1 cellular context compared by ENCODE assay signal in the genomic region with DNA sequence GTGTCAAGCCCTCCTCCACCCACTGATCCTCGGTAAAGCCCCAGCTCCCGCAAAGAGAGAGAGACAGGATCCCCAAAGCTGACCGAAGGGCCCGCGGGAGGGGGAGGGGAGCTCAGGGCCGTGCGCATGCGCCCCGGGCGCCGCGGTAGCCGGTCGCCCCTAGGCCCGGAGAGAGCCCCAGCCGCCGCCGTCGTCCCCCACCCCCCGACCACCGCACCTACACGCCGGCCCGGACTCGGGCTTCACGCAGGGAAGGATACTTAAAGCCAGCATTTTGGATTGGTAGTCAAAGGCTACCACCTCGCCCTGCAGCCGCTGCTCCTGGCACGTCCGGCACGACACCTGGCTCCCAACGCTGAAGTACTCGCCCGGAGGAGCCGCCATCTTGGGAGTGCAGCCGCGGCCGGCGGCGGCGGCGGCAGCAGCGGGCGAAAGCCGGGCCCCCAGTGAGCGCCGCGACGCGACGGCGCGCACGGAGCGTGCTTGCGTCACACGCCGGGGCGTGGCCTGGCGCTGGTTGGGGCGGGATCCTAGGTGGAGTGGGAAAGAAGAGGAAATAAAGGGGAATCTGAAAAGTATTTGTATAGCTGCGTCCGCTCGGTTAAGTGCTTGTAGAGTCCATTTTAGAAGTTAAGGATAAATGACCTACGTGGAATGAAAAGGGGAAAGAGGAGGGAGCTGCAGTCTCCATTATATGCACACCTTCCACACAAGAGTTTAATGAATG.
TF ChIP-seq lines count a peak whose summit lies in the region.

A gene (minus strand): TSS at position 468 of the 727 bp plus-strand sequence. CDS start 84 bp downstream, at position 384.

TF ChIP-seq in K562, 482 proteins besides CTCF, POLR2A, EP300 and RAD21 (continued from another document and continues in another):
- TF ChIP-seq, protein P1, sequence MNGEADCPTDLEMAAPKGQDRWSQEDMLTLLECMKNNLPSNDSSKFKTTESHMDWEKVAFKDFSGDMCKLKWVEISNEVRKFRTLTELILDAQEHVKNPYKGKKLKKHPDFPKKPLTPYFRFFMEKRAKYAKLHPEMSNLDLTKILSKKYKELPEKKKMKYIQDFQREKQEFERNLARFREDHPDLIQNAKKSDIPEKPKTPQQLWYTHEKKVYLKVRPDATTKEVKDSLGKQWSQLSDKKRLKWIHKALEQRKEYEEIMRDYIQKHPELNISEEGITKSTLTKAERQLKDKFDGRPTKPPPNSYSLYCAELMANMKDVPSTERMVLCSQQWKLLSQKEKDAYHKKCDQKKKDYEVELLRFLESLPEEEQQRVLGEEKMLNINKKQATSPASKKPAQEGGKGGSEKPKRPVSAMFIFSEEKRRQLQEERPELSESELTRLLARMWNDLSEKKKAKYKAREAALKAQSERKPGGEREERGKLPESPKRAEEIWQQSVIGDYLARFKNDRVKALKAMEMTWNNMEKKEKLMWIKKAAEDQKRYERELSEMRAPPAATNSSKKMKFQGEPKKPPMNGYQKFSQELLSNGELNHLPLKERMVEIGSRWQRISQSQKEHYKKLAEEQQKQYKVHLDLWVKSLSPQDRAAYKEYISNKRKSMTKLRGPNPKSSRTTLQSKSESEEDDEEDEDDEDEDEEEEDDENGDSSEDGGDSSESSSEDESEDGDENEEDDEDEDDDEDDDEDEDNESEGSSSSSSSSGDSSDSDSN (IDR thresholded peaks at IDR 0.05; ENCODE audit: borderline replicate concordance in 1 of 2, low read depth in 2 of 2, low read length in 2 of 2) = peak; percentile 21 to 54; a peak in 1 of 4 replicates
- TF ChIP-seq ZFX (CRISPR knock-in tag; IDR thresholded peaks at IDR 0.05) = peak; percentile 87
- TF ChIP-seq YY1 (IDR thresholded peaks at IDR 0.05; ENCODE audit: borderline replicate concordance in 1 of 3, control insufficient read depth in 1 of 3, extremely low read depth in 1 of 3, insufficient read depth in 3 of 3, insufficient read length in 1 of 3, insufficient replicate concordance in 2 of 3, low read depth in 1 of 3, low read length in 2 of 3) = peak; percentile 71 to 94 (median 91)
- TF ChIP-seq, protein P2, sequence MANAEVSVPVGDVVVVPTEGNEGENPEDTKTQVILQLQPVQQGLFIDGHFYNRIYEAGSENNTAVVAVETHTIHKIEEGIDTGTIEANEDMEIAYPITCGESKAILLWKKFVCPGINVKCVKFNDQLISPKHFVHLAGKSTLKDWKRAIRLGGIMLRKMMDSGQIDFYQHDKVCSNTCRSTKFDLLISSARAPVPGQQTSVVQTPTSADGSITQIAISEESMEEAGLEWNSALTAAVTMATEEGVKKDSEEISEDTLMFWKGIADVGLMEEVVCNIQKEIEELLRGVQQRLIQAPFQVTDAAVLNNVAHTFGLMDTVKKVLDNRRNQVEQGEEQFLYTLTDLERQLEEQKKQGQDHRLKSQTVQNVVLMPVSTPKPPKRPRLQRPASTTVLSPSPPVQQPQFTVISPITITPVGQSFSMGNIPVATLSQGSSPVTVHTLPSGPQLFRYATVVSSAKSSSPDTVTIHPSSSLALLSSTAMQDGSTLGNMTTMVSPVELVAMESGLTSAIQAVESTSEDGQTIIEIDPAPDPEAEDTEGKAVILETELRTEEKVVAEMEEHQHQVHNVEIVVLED (CRISPR knock-in tag; IDR thresholded peaks at IDR 0.05) = peak; percentile 99
- peak; percentile 69 for TF ChIP-seq PHF20 (IDR thresholded peaks at IDR 0.05; ENCODE audit: partially characterized antibody)
- TF ChIP-seq MCM2 (IDR thresholded peaks at IDR 0.05; ENCODE audit: low read depth) = no peak
- TF ChIP-seq ZNF79 (CRISPR knock-in tag; IDR thresholded peaks at IDR 0.05; ENCODE audit: low read depth) = no peak
- TF ChIP-seq TAF1 (IDR thresholded peaks at IDR 0.05; ENCODE audit: control insufficient read depth, extremely low read depth, insufficient read depth, low read length, severe bottlenecking) = peak; percentile 92
- TF ChIP-seq YBX1 (IDR thresholded peaks at IDR 0.05) = no peak
- TF ChIP-seq U2AF1 (optimal IDR thresholded peaks at IDR 0.05; ENCODE audit: low read depth, low read length) = no peak
- TF ChIP-seq SIN3A (IDR thresholded peaks at IDR 0.05; ENCODE audit: borderline replicate concordance in 2 of 2, control insufficient read depth in 1 of 2, low read depth in 2 of 2, low read length in 2 of 2) = no peak
- TF ChIP-seq ZNF76 (CRISPR knock-in tag; IDR thresholded peaks at IDR 0.05; ENCODE audit: borderline replicate concordance) = no peak
- TF ChIP-seq SP1 (CRISPR knock-in tag; IDR thresholded peaks at IDR 0.05) = peak; percentile 10; the same call in 1 of the 2 replicates
- TF ChIP-seq, protein P3, sequence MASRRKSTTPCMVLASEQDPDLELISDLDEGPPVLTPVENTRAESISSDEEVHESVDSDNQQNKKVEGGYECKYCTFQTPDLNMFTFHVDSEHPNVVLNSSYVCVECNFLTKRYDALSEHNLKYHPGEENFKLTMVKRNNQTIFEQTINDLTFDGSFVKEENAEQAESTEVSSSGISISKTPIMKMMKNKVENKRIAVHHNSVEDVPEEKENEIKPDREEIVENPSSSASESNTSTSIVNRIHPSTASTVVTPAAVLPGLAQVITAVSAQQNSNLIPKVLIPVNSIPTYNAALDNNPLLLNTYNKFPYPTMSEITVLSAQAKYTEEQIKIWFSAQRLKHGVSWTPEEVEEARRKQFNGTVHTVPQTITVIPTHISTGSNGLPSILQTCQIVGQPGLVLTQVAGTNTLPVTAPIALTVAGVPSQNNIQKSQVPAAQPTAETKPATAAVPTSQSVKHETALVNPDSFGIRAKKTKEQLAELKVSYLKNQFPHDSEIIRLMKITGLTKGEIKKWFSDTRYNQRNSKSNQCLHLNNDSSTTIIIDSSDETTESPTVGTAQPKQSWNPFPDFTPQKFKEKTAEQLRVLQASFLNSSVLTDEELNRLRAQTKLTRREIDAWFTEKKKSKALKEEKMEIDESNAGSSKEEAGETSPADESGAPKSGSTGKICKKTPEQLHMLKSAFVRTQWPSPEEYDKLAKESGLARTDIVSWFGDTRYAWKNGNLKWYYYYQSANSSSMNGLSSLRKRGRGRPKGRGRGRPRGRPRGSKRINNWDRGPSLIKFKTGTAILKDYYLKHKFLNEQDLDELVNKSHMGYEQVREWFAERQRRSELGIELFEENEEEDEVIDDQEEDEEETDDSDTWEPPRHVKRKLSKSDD (conservative IDR thresholded peaks at IDR 0.05; ENCODE audit: low read length) = no peak
- TF ChIP-seq ILF3 (IDR thresholded peaks at IDR 0.05; ENCODE audit: borderline replicate concordance) = 0 out of 2 replicates have a peak, but pooled peaks have one; percentile 37
- TF ChIP-seq GABPB1 (CRISPR knock-in tag; IDR thresholded peaks at IDR 0.05) = no peak
- TF ChIP-seq, protein P4, sequence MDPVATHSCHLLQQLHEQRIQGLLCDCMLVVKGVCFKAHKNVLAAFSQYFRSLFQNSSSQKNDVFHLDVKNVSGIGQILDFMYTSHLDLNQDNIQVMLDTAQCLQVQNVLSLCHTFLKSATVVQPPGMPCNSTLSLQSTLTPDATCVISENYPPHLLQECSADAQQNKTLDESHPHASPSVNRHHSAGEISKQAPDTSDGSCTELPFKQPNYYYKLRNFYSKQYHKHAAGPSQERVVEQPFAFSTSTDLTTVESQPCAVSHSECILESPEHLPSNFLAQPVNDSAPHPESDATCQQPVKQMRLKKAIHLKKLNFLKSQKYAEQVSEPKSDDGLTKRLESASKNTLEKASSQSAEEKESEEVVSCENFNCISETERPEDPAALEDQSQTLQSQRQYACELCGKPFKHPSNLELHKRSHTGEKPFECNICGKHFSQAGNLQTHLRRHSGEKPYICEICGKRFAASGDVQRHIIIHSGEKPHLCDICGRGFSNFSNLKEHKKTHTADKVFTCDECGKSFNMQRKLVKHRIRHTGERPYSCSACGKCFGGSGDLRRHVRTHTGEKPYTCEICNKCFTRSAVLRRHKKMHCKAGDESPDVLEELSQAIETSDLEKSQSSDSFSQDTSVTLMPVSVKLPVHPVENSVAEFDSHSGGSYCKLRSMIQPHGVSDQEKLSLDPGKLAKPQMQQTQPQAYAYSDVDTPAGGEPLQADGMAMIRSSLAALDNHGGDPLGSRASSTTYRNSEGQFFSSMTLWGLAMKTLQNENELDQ (CRISPR knock-in tag; IDR thresholded peaks at IDR 0.05; ENCODE audit: borderline replicate concordance) = no peak
- TF ChIP-seq, protein P5, sequence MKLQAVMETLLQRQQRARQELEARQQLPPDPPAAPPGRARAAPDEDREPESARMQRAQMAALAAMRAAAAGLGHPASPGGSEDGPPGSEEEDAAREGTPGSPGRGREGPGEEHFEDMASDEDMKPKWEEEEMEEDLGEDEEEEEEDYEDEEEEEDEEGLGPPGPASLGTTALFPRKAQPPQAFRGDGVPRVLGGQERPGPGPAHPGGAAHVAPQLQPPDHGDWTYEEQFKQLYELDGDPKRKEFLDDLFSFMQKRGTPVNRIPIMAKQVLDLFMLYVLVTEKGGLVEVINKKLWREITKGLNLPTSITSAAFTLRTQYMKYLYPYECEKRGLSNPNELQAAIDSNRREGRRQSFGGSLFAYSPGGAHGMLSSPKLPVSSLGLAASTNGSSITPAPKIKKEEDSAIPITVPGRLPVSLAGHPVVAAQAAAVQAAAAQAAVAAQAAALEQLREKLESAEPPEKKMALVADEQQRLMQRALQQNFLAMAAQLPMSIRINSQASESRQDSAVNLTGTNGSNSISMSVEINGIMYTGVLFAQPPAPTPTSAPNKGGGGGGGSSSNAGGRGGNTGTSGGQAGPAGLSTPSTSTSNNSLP (IDR thresholded peaks at IDR 0.05; ENCODE audit: borderline replicate concordance, low read depth, low read length) = no peak
- 0 out of 4 replicates have a peak, but pooled peaks of 1 of the 2 experiments have one; percentile 33 for TF ChIP-seq NONO (IDR thresholded peaks at IDR 0.05; ENCODE audit: low read depth in 2 of 2, low read length in 1 of 2)
- TF ChIP-seq, protein P6, sequence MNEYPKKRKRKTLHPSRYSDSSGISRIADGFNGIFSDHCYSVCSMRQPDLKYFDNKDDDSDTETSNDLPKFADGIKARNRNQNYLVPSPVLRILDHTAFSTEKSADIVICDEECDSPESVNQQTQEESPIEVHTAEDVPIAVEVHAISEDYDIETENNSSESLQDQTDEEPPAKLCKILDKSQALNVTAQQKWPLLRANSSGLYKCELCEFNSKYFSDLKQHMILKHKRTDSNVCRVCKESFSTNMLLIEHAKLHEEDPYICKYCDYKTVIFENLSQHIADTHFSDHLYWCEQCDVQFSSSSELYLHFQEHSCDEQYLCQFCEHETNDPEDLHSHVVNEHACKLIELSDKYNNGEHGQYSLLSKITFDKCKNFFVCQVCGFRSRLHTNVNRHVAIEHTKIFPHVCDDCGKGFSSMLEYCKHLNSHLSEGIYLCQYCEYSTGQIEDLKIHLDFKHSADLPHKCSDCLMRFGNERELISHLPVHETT (CRISPR knock-in tag; conservative IDR thresholded peaks at IDR 0.05 in 1 of 2, IDR thresholded peaks at IDR 0.05 in 1 of 2) = peak in 1 of 2 experiments; percentile 91; a peak in 2 of 4 replicates
- peak; percentile 57; the same call in 1 of the 2 replicates for TF ChIP-seq ZBTB7A (IDR thresholded peaks at IDR 0.05; ENCODE audit: borderline replicate concordance, control insufficient read depth, low read depth, low read length)
- TF ChIP-seq, protein P7, sequence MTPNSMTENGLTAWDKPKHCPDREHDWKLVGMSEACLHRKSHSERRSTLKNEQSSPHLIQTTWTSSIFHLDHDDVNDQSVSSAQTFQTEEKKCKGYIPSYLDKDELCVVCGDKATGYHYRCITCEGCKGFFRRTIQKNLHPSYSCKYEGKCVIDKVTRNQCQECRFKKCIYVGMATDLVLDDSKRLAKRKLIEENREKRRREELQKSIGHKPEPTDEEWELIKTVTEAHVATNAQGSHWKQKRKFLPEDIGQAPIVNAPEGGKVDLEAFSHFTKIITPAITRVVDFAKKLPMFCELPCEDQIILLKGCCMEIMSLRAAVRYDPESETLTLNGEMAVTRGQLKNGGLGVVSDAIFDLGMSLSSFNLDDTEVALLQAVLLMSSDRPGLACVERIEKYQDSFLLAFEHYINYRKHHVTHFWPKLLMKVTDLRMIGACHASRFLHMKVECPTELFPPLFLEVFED (CRISPR knock-in tag; conservative IDR thresholded peaks at IDR 0.05) = no peak
- no peak for TF ChIP-seq TCF3 (CRISPR knock-in tag; IDR thresholded peaks at IDR 0.05)
- TF ChIP-seq EHMT2 (IDR thresholded peaks at IDR 0.05) = no peak
- peak; percentile 69 for TF ChIP-seq TAF7 (tag; IDR thresholded peaks at IDR 0.05)
- TF ChIP-seq, protein P8, sequence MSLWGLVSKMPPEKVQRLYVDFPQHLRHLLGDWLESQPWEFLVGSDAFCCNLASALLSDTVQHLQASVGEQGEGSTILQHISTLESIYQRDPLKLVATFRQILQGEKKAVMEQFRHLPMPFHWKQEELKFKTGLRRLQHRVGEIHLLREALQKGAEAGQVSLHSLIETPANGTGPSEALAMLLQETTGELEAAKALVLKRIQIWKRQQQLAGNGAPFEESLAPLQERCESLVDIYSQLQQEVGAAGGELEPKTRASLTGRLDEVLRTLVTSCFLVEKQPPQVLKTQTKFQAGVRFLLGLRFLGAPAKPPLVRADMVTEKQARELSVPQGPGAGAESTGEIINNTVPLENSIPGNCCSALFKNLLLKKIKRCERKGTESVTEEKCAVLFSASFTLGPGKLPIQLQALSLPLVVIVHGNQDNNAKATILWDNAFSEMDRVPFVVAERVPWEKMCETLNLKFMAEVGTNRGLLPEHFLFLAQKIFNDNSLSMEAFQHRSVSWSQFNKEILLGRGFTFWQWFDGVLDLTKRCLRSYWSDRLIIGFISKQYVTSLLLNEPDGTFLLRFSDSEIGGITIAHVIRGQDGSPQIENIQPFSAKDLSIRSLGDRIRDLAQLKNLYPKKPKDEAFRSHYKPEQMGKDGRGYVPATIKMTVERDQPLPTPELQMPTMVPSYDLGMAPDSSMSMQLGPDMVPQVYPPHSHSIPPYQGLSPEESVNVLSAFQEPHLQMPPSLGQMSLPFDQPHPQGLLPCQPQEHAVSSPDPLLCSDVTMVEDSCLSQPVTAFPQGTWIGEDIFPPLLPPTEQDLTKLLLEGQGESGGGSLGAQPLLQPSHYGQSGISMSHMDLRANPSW (CRISPR knock-in tag; IDR thresholded peaks at IDR 0.05) = peak; percentile 48; the same call in 1 of the 2 replicates
- peak; percentile 79 for TF ChIP-seq CREB1 (IDR thresholded peaks at IDR 0.05)
- no peak for TF ChIP-seq CREB1 (CRISPR knock-in tag; IDR thresholded peaks at IDR 0.05)
- no peak for TF ChIP-seq BDP1 (IDR thresholded peaks at IDR 0.05; ENCODE audit: insufficient read depth, insufficient read length)
- no peak for TF ChIP-seq FOS (IDR thresholded peaks at IDR 0.05; ENCODE audit: extremely low read depth, insufficient read length)
- TF ChIP-seq, protein P9, sequence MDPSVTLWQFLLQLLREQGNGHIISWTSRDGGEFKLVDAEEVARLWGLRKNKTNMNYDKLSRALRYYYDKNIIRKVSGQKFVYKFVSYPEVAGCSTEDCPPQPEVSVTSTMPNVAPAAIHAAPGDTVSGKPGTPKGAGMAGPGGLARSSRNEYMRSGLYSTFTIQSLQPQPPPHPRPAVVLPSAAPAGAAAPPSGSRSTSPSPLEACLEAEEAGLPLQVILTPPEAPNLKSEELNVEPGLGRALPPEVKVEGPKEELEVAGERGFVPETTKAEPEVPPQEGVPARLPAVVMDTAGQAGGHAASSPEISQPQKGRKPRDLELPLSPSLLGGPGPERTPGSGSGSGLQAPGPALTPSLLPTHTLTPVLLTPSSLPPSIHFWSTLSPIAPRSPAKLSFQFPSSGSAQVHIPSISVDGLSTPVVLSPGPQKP (CRISPR knock-in tag; IDR thresholded peaks at IDR 0.05) = no peak
- TF ChIP-seq IFI16 (CRISPR knock-in tag; IDR thresholded peaks at IDR 0.05) = no peak
- peak; percentile 54; the same call in 1 of the 2 replicates for TF ChIP-seq CHD2 (IDR thresholded peaks at IDR 0.05; ENCODE audit: low read depth, low read length)
- TF ChIP-seq ZNF75A (CRISPR knock-in tag; IDR thresholded peaks at IDR 0.05) = no peak
- TF ChIP-seq NFIC (IDR thresholded peaks at IDR 0.05) = 0 out of 2 replicates have a peak, but pooled peaks have one; percentile 21
